8 cellular contexts compared by ENCODE assay signal in the genomic region with DNA sequence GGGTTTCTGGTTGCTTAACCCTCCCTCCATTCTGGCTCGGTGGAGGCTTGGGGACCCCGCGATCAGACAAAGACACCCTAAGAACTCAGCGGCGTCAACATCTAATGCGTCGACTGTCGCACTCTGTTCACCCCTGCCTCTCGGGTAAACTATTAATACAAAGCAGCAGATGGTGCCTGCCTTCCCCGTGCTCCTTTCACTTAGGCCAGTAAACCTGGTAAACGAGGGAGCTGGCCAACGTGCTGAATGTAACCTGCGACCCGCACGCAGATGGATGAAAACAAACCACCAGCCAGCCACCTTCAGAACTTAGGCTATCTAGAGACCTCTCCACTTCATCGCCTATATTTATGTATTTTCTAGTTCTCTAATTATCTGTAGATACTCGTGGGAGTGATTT.
DNase-seq lines count a peak whose midpoint lies in the region; ATAC-seq, FAIRE-seq and TF ChIP-seq lines count a peak whose summit lies in the region.

No MANE protein-coding gene starts in this region.

- DNase-seq in AG20443 (ENCODE audit: low spot score) (peak; percentile 28), HuH-7.5 (ENCODE audit: low spot score) (peak; percentile 68), adipocyte (ENCODE audit: low read depth) (peak; percentile 27), iPS-NIHi11 (ENCODE audit: low spot score) (peak; percentile 63), SW 1271 (lab: John Stamatoyannopoulos, UW) (no peak), H54 (ENCODE audit: insufficient read length, low spot score) (no peak)

- no peak overlapping the region for H3K4me3 ChIP-seq in adipocyte (ENCODE audit: low read length)

- H3K9ac ChIP-seq in adipocyte (ENCODE audit: low read length), result no peak overlapping the region

- peaks cover 4% of the 10 kb centered on the region for H3K4me1 ChIP-seq in adipocyte (ENCODE audit: control insufficient read depth, insufficient read depth, low read length)

- ATAC-seq in HG02938 (IDR thresholded peaks at IDR 0.05; ENCODE audit: unreplicated experiment) (no peak), GM21447 (IDR thresholded peaks at IDR 0.05; ENCODE audit: unreplicated experiment) (no peak)

- no peak for TF ChIP-seq POLR2A in H54 (IDR thresholded peaks at IDR 0.05; ENCODE audit: low read depth, low read length)

- no peak for FAIRE-seq in H54 (lab: Jason Lieb, UNC)

- H3K27me3 ChIP-seq in adipocyte (replicated peaks; ENCODE audit: control insufficient read depth, insufficient read depth, low read length), result peaks cover 30% of the 10 kb centered on the region

- H3K9me3 ChIP-seq in adipocyte (ENCODE audit: control insufficient read depth, low read length), result peaks cover 8% of the 10 kb centered on the region

- no peaks in the 10 kb centered on the region for H3K36me3 ChIP-seq in adipocyte (ENCODE audit: control insufficient read depth, insufficient read depth, low read length, severe bottlenecking)

Comparison
In these comparisons a context has a peak if more than half of its experiments do, and no peak if none do; other contexts are left out.
1. DNase-seq: peak in AG20443 (single experiment), HuH-7.5 (single experiment), adipocyte (single experiment) and iPS-NIHi11 (single experiment); none in SW 1271 (0 of 2) and H54 (single experiment).